Comparison of ENCODE assay signal across 29 cellular contexts in the genomic region with DNA sequence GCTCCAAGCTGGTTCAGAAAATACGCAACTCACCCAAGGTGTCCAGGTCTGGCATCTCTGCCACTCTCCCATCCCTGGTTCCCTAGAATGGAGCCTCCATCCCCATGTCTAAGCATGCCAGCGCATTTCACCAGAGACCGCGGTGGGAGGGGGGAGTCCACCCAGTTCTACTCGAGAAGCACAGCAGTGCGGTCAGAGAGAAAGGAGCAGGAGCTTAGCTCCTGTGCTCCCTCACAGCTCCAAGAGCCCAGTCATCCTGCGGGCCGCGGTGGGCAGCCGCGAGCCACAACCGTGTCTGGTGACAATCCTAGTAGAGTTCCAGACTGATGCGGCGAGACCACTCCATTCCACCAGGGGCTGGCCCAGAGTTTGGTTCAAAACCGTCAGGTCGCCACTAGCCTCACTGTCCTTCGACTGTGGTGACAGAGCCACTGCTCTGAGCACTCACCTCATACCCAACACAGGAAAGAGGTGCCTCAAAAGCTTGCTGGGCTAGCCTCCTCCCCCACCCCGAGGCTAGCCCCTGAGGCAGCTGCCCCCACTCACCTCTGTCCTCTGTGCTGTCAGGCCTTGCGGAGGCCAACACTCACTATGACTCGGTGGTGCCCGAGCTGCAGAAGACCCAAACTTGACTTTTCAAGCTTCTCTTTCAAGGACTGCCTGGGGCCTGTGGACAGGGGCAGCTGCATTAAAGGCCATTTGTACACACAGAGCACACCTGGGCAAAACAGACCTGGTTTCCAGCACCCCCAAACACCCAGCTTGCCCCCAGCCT.
DNase-seq lines count a peak whose midpoint lies in the region; ATAC-seq, FAIRE-seq and TF ChIP-seq lines count a peak whose summit lies in the region.
"Had no signal": no experiment of that assay in that cellular context is flagged by ENCODE, and none has a peak within 500 bp of the region (broad histone marks: within the 10 kb centered on the region; RNA-seq: fewer than 3 reads in every experiment).

No MANE protein-coding gene starts in this region.

- no peak overlapping the region for H3K4me3 ChIP-seq in H1 (ENCODE audit: extremely low read depth in 1 of 4, insufficient read depth in 2 of 4, low read depth in 3 of 4, low read length in 4 of 4)
- no peak overlapping the region for H3K4me3 ChIP-seq in mesenchymal stem cell (ENCODE audit: insufficient read depth in 1 of 2, low read depth in 1 of 2, low read length in 2 of 2)
- H3K4me3 ChIP-seq: esophagus squamous epithelium, GM23338, Peyer's patch, prostate gland, skin epidermis had no signal

- H3K9me3 ChIP-seq in H1 (ENCODE audit: insufficient read depth in 2 of 2, low read depth in 1 of 2, low read length in 1 of 2) (no peaks in the 10 kb centered on the region), mesenchymal stem cell (ENCODE audit: control insufficient read depth, low read length) (no peaks in the 10 kb centered on the region)
- H3K9me3 ChIP-seq: esophagus squamous epithelium, neutrophil, Peyer's patch, prostate gland had no signal

- H4K5ac ChIP-seq in H1 (ENCODE audit: insufficient read length, low read depth, low read length) = no peak overlapping the region

- POLR2A ChIA-PET in H1 (lab: Charles Lee; ENCODE audit: partially characterized antibody) = interaction anchor here (0.9 to 2.9 kb wide), 2 partner anchors 8 to 59 kb away, joined by 3 to 9 read pairs; no protein-coding TSS in a partner anchor

- DNase-seq in activated CD4-positive, CD25-positive, alpha-beta regulatory T cell treated with anti-CD3 and anti-CD28 coated beads, Interleukin-2, amount 50 U/mL, for 72 hours = peak; percentile 7
- DNase-seq in H1 (ENCODE audit: low read depth in 1 of 2, low spot score in 2 of 2) = no peak
- no peak for DNase-seq in mesenchymal stem cell
- DNase-seq in sciatic nerve (ENCODE audit: low spot score) = peak; percentile 54
- no peak for DNase-seq in iPS-NIHi11 (ENCODE audit: low spot score)
- DNase-seq in amygdala (lab: John Stamatoyannopoulos, UW) = no peak
- DNase-seq: activated CD4-positive, alpha-beta T cell treated with anti-CD3 and anti-CD28 coated beads for 4 hours; activated T-cell treated with anti-CD3 and anti-CD28 coated beads for 4 hours; CD4-positive, CD25-positive, alpha-beta regulatory T cell; DND-41; esophagus squamous epithelium; foreskin keratinocyte; GF-D8; HFFc6; mesendoderm; NCI-H1436; NCI-H2081; NCI-H2227 treated with DMSO at 0.1 percent for 48 hours; Peyer's patch; SIG-M5; stimulated activated naive CD4-positive, alpha-beta T cell had no signal

- H2BK5ac ChIP-seq in H1 (ENCODE audit: low read depth, low read length) (no peak overlapping the region), mesenchymal stem cell (ENCODE audit: low read depth, low read length, poor library complexity, severe bottlenecking) (no peak overlapping the region)

- H3K4me2 ChIP-seq in H1 (ENCODE audit: insufficient read depth in 1 of 2, low read depth in 2 of 2, low read length in 2 of 2) = no peak overlapping the region
- H3K4me2 ChIP-seq in mesenchymal stem cell (ENCODE audit: low read length, poor library complexity, severe bottlenecking) = no peak overlapping the region
- H3K4me2 ChIP-seq: GM23338 had no signal

- H4K8ac ChIP-seq in H1 (ENCODE audit: extremely low read depth, insufficient read depth, low read length) (no peak overlapping the region), mesenchymal stem cell (ENCODE audit: low read length) (no peak overlapping the region)

- no peak for TF ChIP-seq RAD21 in H1 (IDR thresholded peaks at IDR 0.05 in 1 of 2, conservative IDR thresholded peaks at IDR 0.05 in 1 of 2; ENCODE audit: low read depth in 2 of 2, low read length in 2 of 2)

- no peak overlapping the region for H2AK5ac ChIP-seq in H1 (ENCODE audit: low read depth, low read length)
- H2AK5ac ChIP-seq in mesenchymal stem cell (ENCODE audit: low read length, severe bottlenecking) = no peak overlapping the region

- no peaks in the 10 kb centered on the region for H3K23me2 ChIP-seq in H1 (ENCODE audit: low read depth, low read length)

- CTCF ChIA-PET in H1 (lab: Charles Lee; ENCODE audit: partially characterized antibody) = interaction anchor here (0.5 to 3.2 kb wide), 10 partner anchors 21 to 686 kb away, joined by 3 to 19 read pairs (median 3); no protein-coding TSS in a partner anchor

- H3K4ac ChIP-seq in H1 (replicated peaks; ENCODE audit: insufficient read length, low read depth, low read length) (no peak overlapping the region), mesenchymal stem cell (ENCODE audit: low read depth in 1 of 2, low read length in 2 of 2) (no peak overlapping the region)

- H4K20me1 ChIP-seq in H1 (replicated peaks in 1 of 2; ENCODE audit: control insufficient read depth in 1 of 2, insufficient read depth in 2 of 2, low read length in 2 of 2) = peaks cover 1 to 4% of the 10 kb centered on the region in 2 experiments

- H2AFZ ChIP-seq in H1 (ENCODE audit: low read length) (no peak overlapping the region), mesenchymal stem cell (ENCODE audit: low read depth, low read length) (no peak overlapping the region)
- H2AFZ ChIP-seq: GM23338 had no signal

- no peak for ATAC-seq in activated CD4-positive, CD25-positive, alpha-beta regulatory T cell treated with anti-CD3 and anti-CD28 coated beads, Interleukin-2, amount 50 U/mL, for 24 hours
- ATAC-seq in sciatic nerve (no peak), HG02981 (IDR thresholded peaks at IDR 0.05; ENCODE audit: unreplicated experiment) (no peak)
- ATAC-seq: foreskin keratinocyte, GM23338 had no signal

- peaks cover 0 to 2% of the 10 kb centered on the region in 2 experiments; a peak in 1 of 4 replicates for H3K79me2 ChIP-seq in H1 (ENCODE audit: control insufficient read depth in 1 of 2, insufficient read depth in 2 of 2, low read length in 2 of 2)

- H2BK20ac ChIP-seq in H1 (ENCODE audit: low read length) = no peak overlapping the region

- WGBS in H1 (ENCODE audit: extremely low coverage in 1 of 2, insufficient coverage in 1 of 2, insufficient read length in 1 of 2, insufficient replicate concordance in 2 of 2, low coverage in 1 of 2, low lambda C conversion rate in 2 of 2, missing lambda C conversion rate in 1 of 2), 2 experiments = 92% methylated on average over 14 of the region's 21 CpGs; no CpG with 5 or more reads in 1 of the 2 experiments
- WGBS in mesenchymal stem cell = 95% methylated on average over 21 of the region's 21 CpGs

- H3K36me3 ChIP-seq in H1 (ENCODE audit: control insufficient read depth in 2 of 4, insufficient read depth in 4 of 4, low read length in 3 of 4) (no peaks in the 10 kb centered on the region), mesenchymal stem cell (ENCODE audit: control insufficient read depth in 1 of 2, insufficient read depth in 2 of 2, low read depth in 1 of 2, low read length in 2 of 2) (peaks cover 0 to 7% of the 10 kb centered on the region in 2 experiments)
- H3K36me3 ChIP-seq: esophagus squamous epithelium, neutrophil, Peyer's patch, prostate gland had no signal

- H4K91ac ChIP-seq in H1 (replicated peaks; ENCODE audit: insufficient read length, low read length) (no peak overlapping the region), mesenchymal stem cell (ENCODE audit: low read length) (no peak overlapping the region)

- FAIRE-seq in H1 (lab: Jason Lieb, UNC) = no peak
- FAIRE-seq: urothelium cell line had no signal

- no peak for TF ChIP-seq EP300 in H1 (IDR thresholded peaks at IDR 0.05; ENCODE audit: borderline replicate concordance in 1 of 2, low read depth in 2 of 2, low read length in 2 of 2)

- no peak overlapping the region for H3K18ac ChIP-seq in H1 (ENCODE audit: extremely low read depth, low read length)
- H3K18ac ChIP-seq in mesenchymal stem cell (ENCODE audit: low read depth in 1 of 2, low read length in 2 of 2) = peak overlapping the region in 1 of 2 experiments; percentile 49

- no peak overlapping the region for H2BK120ac ChIP-seq in H1 (replicated peaks; ENCODE audit: low read depth, low read length)
- no peak overlapping the region for H2BK120ac ChIP-seq in mesenchymal stem cell (ENCODE audit: low read depth, low read length)

- no peak overlapping the region for H2BK12ac ChIP-seq in H1 (ENCODE audit: low read depth, low read length)
- H2BK12ac ChIP-seq in mesenchymal stem cell (ENCODE audit: low read length in 2 of 2) = peak overlapping the region; percentile 14 to 73

- H3K14ac ChIP-seq in H1 (ENCODE audit: insufficient read length) (no peak overlapping the region), mesenchymal stem cell (ENCODE audit: low read length in 2 of 2) (peak overlapping the region in 1 of 2 experiments; percentile 57)

- no peak for TF ChIP-seq CTCF in H1 (IDR thresholded peaks at IDR 0.05; ENCODE audit: control extremely low read depth in 1 of 3, insufficient read depth in 1 of 3, low read depth in 1 of 3, low read length in 3 of 3)

- peaks cover 0 to 22% (median 15%) of the 10 kb centered on the region in 4 experiments; a peak in 6 of 7 replicates for H3K4me1 ChIP-seq in H1 (replicated peaks in 1 of 4; ENCODE audit: control insufficient read depth in 3 of 4, insufficient read depth in 4 of 4, low read length in 3 of 4)
- peaks cover 18% of the 10 kb centered on the region for H3K4me1 ChIP-seq in mesenchymal stem cell (ENCODE audit: control insufficient read depth, insufficient read depth, low read depth, low read length)
- H3K4me1 ChIP-seq: foreskin keratinocyte, Peyer's patch, prostate gland had no signal

- H3K56ac ChIP-seq in H1 (replicated peaks; ENCODE audit: insufficient read length, low read depth, low read length) = no peak overlapping the region

- TF ChIP-seq POLR2A in H1 (IDR thresholded peaks at IDR 0.05; ENCODE audit: control extremely low read depth in 1 of 2, low read depth in 2 of 2, low read length in 2 of 2) = no peak

- H3K79me1 ChIP-seq in H1 (ENCODE audit: low read depth, low read length) = peaks cover 4% of the 10 kb centered on the region
- H3K79me1 ChIP-seq in mesenchymal stem cell (replicated peaks; ENCODE audit: low read length, poor library complexity, severe bottlenecking) = peaks cover 8% of the 10 kb centered on the region

- 0 out of 2 replicates have a peak overlapping the region, but pooled peaks have one; percentile 10 for H3K27ac ChIP-seq in H1 (ENCODE audit: low read depth, low read length)
- no peak overlapping the region for H3K27ac ChIP-seq in mesenchymal stem cell (ENCODE audit: low read length, poor library complexity, severe bottlenecking)
- H3K27ac ChIP-seq: 22Rv1, esophagus squamous epithelium, foreskin keratinocyte, neutrophil, Peyer's patch, prostate gland, skin epidermis had no signal

- H3K27me3 ChIP-seq in H1 (replicated peaks in 1 of 4; ENCODE audit: control insufficient read depth in 3 of 4, extremely low read depth in 1 of 4, insufficient read depth in 3 of 4, low read length in 3 of 4) (no peaks in the 10 kb centered on the region; a peak in 1 of 7 replicates), mesenchymal stem cell (ENCODE audit: control insufficient read depth in 1 of 2, insufficient read depth in 1 of 2, low read length in 2 of 2) (no peaks in the 10 kb centered on the region)
- H3K27me3 ChIP-seq: esophagus squamous epithelium, foreskin keratinocyte, neutrophil, Peyer's patch had no signal

- H3K9ac ChIP-seq in H1 (replicated peaks in 1 of 4; ENCODE audit: extremely low read depth in 1 of 4, low read depth in 3 of 4, low read length in 3 of 4) (no peak overlapping the region), mesenchymal stem cell (ENCODE audit: low read length) (no peak overlapping the region)

- H3K23ac ChIP-seq in H1 (ENCODE audit: insufficient read length) (no peak overlapping the region), mesenchymal stem cell (ENCODE audit: low read length in 2 of 2) (no peak overlapping the region)

- intact Hi-C loops in sciatic nerve (cut with DNase I) = no loop called here

- no peak overlapping the region for H2BK15ac ChIP-seq in H1 (ENCODE audit: low read length)
- H2BK15ac ChIP-seq in mesenchymal stem cell (ENCODE audit: low read depth, poor library complexity, severe bottlenecking) = no peak overlapping the region

Comparison
In these comparisons a context has a peak if more than half of its experiments do, and no peak if none do; other contexts are left out.
1. DNase-seq: peak in activated CD4-positive, CD25-positive, alpha-beta regulatory T cell treated with anti-CD3 and anti-CD28 coated beads, Interleukin-2, amount 50 U/mL, for 72 hours (single experiment) and sciatic nerve (single experiment); none in H1 (0 of 2), mesenchymal stem cell (single experiment), iPS-NIHi11 (single experiment) and amygdala (0 of 56).